Comparison of ENCODE assay signal across 15 cellular contexts in genomic region chr2:240450532-240451107, GRCh38. TPM values are rescaled to one million over a fixed set of nuclear protein-coding genes. Genes with fewer than 3 reads are reported as not detected.
DNase-seq lines count a peak whose midpoint lies in the region; ATAC-seq and TF ChIP-seq lines count a peak whose summit lies in the region.
"Had no signal": no experiment of that assay in that cellular context is flagged by ENCODE, and none has a peak within 500 bp of the region (broad histone marks: within the 10 kb centered on the region; RNA-seq: fewer than 3 reads in every experiment).

No MANE protein-coding gene starts in this region.

- no peak overlapping the region for H4K8ac ChIP-seq in neuronal stem cell (ENCODE audit: low read depth, low read length)

- no peak overlapping the region for H2AFZ ChIP-seq in neuronal stem cell (ENCODE audit: low read length)
- no peak overlapping the region for H2AFZ ChIP-seq in hepatocyte

- peaks cover 46% of the 10 kb centered on the region for H3K27me3 ChIP-seq in CD4-positive, alpha-beta T cell (ENCODE audit: control insufficient read depth, insufficient read depth, low read length)
- H3K27me3 ChIP-seq in left ventricle myocardium inferior (ENCODE audit: low read depth) (peaks cover 63% of the 10 kb centered on the region), neuronal stem cell (ENCODE audit: control insufficient read depth in 3 of 3, insufficient read depth in 3 of 3, low read depth in 1 of 3, low read length in 3 of 3) (peaks cover 0 to 16% (median 0%) of the 10 kb centered on the region in 3 experiments), hepatocyte (peaks cover 5% of the 10 kb centered on the region)

- no peaks in the 10 kb centered on the region for H3K9me3 ChIP-seq in CD4-positive, alpha-beta T cell (ENCODE audit: control insufficient read depth, low read length)
- H3K9me3 ChIP-seq in left ventricle myocardium inferior (replicated peaks), result no peaks in the 10 kb centered on the region
- no peaks in the 10 kb centered on the region for H3K9me3 ChIP-seq in neuronal stem cell (replicated peaks in 1 of 2; ENCODE audit: control insufficient read depth in 2 of 2, insufficient read depth in 1 of 2, low read depth in 1 of 2, low read length in 2 of 2)
- no peaks in the 10 kb centered on the region for H3K9me3 ChIP-seq in hepatocyte (ENCODE audit: low read depth)
- H3K9me3 ChIP-seq: Caco-2, left lung had no signal

- no peak for DNase-seq in CD4-positive, alpha-beta T cell
- DNase-seq in activated B cell treated with CpG ODN at 0.5 μM for 24 hours (no peak), left ventricle myocardium inferior (no peak), neuronal stem cell (ENCODE audit: low spot score) (no peak), activated gamma-delta T cell (lab: John Stamatoyannopoulos, UW) (no peak), hepatocyte (ENCODE audit: low spot score) (no peak)
- no peak for DNase-seq in activated T-cell treated with anti-CD3 and anti-CD28 coated beads, Interleukin-2, amount 50 U/mL, for 24 hours
- DNase-seq in activated CD4-positive, alpha-beta T cell treated with anti-CD3 and anti-CD28 coated beads, Interleukin-2, amount 10 ng/mL, durations not matched to agents 24 days and 14 days, result no peak
- DNase-seq: activated CD4-positive, alpha-beta T cell treated with anti-CD3 and anti-CD28 coated beads, Interleukin-2, amount 50 U/mL, for 48 hours; activated T-cell treated with anti-CD3 and anti-CD28 coated beads, Interleukin-2, amount 50 U/mL, for 4 hours; Caco-2; cerebellar nuclear complex; foreskin melanocyte; naive B cell had no signal

- H3K9ac ChIP-seq in neuronal stem cell (ENCODE audit: low read depth, low read length, poor library complexity), result no peak overlapping the region

- H3K9me3 Mint-ChIP-seq in CD4-positive, alpha-beta T cell, result no peaks in the 10 kb centered on the region
- H3K9me3 Mint-ChIP-seq in activated B cell treated with CpG ODN at 0.5 μM for 24 hours, result no peaks in the 10 kb centered on the region
- no peaks in the 10 kb centered on the region for H3K9me3 Mint-ChIP-seq in activated T-cell treated with anti-CD3 and anti-CD28 coated beads, Interleukin-2, amount 50 U/mL, for 24 hours
- no peaks in the 10 kb centered on the region for H3K9me3 Mint-ChIP-seq in activated CD4-positive, alpha-beta T cell treated with anti-CD3 and anti-CD28 coated beads, Interleukin-2, amount 10 ng/mL, durations not matched to agents 24 days and 14 days
- H3K9me3 Mint-ChIP-seq: activated T-cell treated with anti-CD3 and anti-CD28 coated beads, Interleukin-2, amount 50 U/mL, for 4 hours; naive B cell had no signal

- no peak overlapping the region for H4K91ac ChIP-seq in neuronal stem cell (ENCODE audit: low read depth, low read length, poor library complexity)

- no CpG with 5 or more reads among the region's 16 CpGs for WGBS in neuronal stem cell (ENCODE audit: extremely low coverage in 2 of 2, insufficient read length in 2 of 2, insufficient replicate concordance in 1 of 2), 2 donors
- 82% methylated on average over 12 of the region's 16 CpGs for WGBS in hepatocyte (ENCODE audit: low lambda C conversion rate, missing lambda C conversion rate)

- peak overlapping the region; percentile 25 for H3K4me3 Mint-ChIP-seq in CD4-positive, alpha-beta T cell
- peak overlapping the region; percentile 39 for H3K4me3 Mint-ChIP-seq in activated B cell treated with CpG ODN at 0.5 μM for 24 hours
- no peak overlapping the region for H3K4me3 Mint-ChIP-seq in activated T-cell treated with anti-CD3 and anti-CD28 coated beads, Interleukin-2, amount 50 U/mL, for 24 hours
- H3K4me3 Mint-ChIP-seq in activated CD4-positive, alpha-beta T cell treated with anti-CD3 and anti-CD28 coated beads, Interleukin-2, amount 10 ng/mL, durations not matched to agents 24 days and 14 days, result no peak overlapping the region
- H3K4me3 Mint-ChIP-seq: activated T-cell treated with anti-CD3 and anti-CD28 coated beads, Interleukin-2, amount 50 U/mL, for 4 hours had no signal

- no peak overlapping the region for H3K27ac ChIP-seq in CD4-positive, alpha-beta T cell (ENCODE audit: low read depth, low read length)
- H3K27ac ChIP-seq in left ventricle myocardium inferior (replicated peaks) (peak overlapping the region; percentile 19), neuronal stem cell (replicated peaks; ENCODE audit: low read length) (no peak overlapping the region), hepatocyte (no peak overlapping the region)
- H3K27ac ChIP-seq: left lung had no signal

- CTCF ChIA-PET in CD4-positive, alpha-beta T cell (lab: Charles Lee), result no interaction called here
- CTCF ChIA-PET in activated B cell treated with CpG ODN at 0.5 μM for 24 hours (lab: Charles Lee), result interaction anchor here (0.5 kb wide), 1 partner anchor 985 kb away, joined by 3 read pairs; no protein-coding TSS in a partner anchor

- peaks cover 72% of the 10 kb centered on the region for H3K4me1 ChIP-seq in left ventricle myocardium inferior
- peaks cover 38 to 40% of the 10 kb centered on the region in 2 donors for H3K4me1 ChIP-seq in neuronal stem cell (ENCODE audit: control insufficient read depth in 2 of 2, insufficient read depth in 1 of 2, low read depth in 1 of 2, low read length in 2 of 2)
- peaks cover 22% of the 10 kb centered on the region for H3K4me1 ChIP-seq in hepatocyte (ENCODE audit: insufficient read depth)

- H3K4me2 ChIP-seq in neuronal stem cell (ENCODE audit: insufficient read depth, low read length, poor library complexity, severe bottlenecking) (no peak overlapping the region), hepatocyte (no peak overlapping the region)

- no peak overlapping the region for H2BK15ac ChIP-seq in neuronal stem cell (ENCODE audit: low read length)

- peaks cover 47% of the 10 kb centered on the region for H3K27me3 Mint-ChIP-seq in CD4-positive, alpha-beta T cell
- H3K27me3 Mint-ChIP-seq in activated B cell treated with CpG ODN at 0.5 μM for 24 hours, result peaks cover 52% of the 10 kb centered on the region
- peaks cover 61% of the 10 kb centered on the region for H3K27me3 Mint-ChIP-seq in activated T-cell treated with anti-CD3 and anti-CD28 coated beads, Interleukin-2, amount 50 U/mL, for 24 hours
- peaks cover 40% of the 10 kb centered on the region for H3K27me3 Mint-ChIP-seq in activated CD4-positive, alpha-beta T cell treated with anti-CD3 and anti-CD28 coated beads, Interleukin-2, amount 10 ng/mL, durations not matched to agents 24 days and 14 days

- H3K36me3 Mint-ChIP-seq in CD4-positive, alpha-beta T cell (ENCODE audit: low read depth), result no peaks in the 10 kb centered on the region
- no peaks in the 10 kb centered on the region for H3K36me3 Mint-ChIP-seq in activated B cell treated with CpG ODN at 0.5 μM for 24 hours (ENCODE audit: low read depth)
- no peaks in the 10 kb centered on the region for H3K36me3 Mint-ChIP-seq in activated T-cell treated with anti-CD3 and anti-CD28 coated beads, Interleukin-2, amount 50 U/mL, for 24 hours (ENCODE audit: low read depth)
- no peaks in the 10 kb centered on the region for H3K36me3 Mint-ChIP-seq in activated CD4-positive, alpha-beta T cell treated with anti-CD3 and anti-CD28 coated beads, Interleukin-2, amount 10 ng/mL, durations not matched to agents 24 days and 14 days (ENCODE audit: low read depth)
- H3K36me3 Mint-ChIP-seq: naive B cell had no signal

- no peak overlapping the region for H2BK5ac ChIP-seq in neuronal stem cell (ENCODE audit: low read length)

- H3K18ac ChIP-seq in neuronal stem cell (ENCODE audit: low read length), result peak overlapping the region; percentile 65

- intact Hi-C loops in CD4-positive, alpha-beta T cell (cut with DNase I, micrococcal nuclease), result no loop called here
- intact Hi-C loops in activated B cell treated with CpG ODN at 0.5 μM for 24 hours (cut with micrococcal nuclease), result no loop called here
- intact Hi-C loops in left ventricle myocardium inferior (cut with micrococcal nuclease), result no loop called here
- intact Hi-C loops in activated CD4-positive, alpha-beta T cell treated with anti-CD3 and anti-CD28 coated beads, Interleukin-2, amount 10 ng/mL, durations not matched to agents 24 days and 14 days (cut with micrococcal nuclease), result no loop called here

- H3K23ac ChIP-seq in neuronal stem cell (ENCODE audit: low read depth, low read length, poor library complexity), result no peak overlapping the region

- H3K14ac ChIP-seq in neuronal stem cell (ENCODE audit: low read length), result no peak overlapping the region

- H3K4ac ChIP-seq in neuronal stem cell (ENCODE audit: low read length), result no peak overlapping the region

- H2BK12ac ChIP-seq in neuronal stem cell (ENCODE audit: low read length), result no peak overlapping the region

- no peak for ATAC-seq in CD4-positive, alpha-beta T cell (ENCODE audit: poor library complexity)
- peak; percentile 8 for ATAC-seq in activated B cell treated with CpG ODN at 0.5 μM for 24 hours (ENCODE audit: low read depth)
- ATAC-seq: activated T-cell treated with anti-CD3 and anti-CD28 coated beads, Interleukin-2, amount 50 U/mL, for 4 hours; left lung had no signal

- peaks cover 85% of the 10 kb centered on the region for H4K20me1 ChIP-seq in hepatocyte (ENCODE audit: insufficient read depth, poor library complexity, severe bottlenecking)

- H3K9me2 ChIP-seq in hepatocyte (replicated peaks; ENCODE audit: insufficient read depth), result no peaks in the 10 kb centered on the region

- H3K36me3 ChIP-seq in left ventricle myocardium inferior (no peaks in the 10 kb centered on the region), neuronal stem cell (replicated peaks in 1 of 2; ENCODE audit: control insufficient read depth in 2 of 2, insufficient read depth in 2 of 2, low read length in 2 of 2) (peaks cover 7 to 10% of the 10 kb centered on the region in 2 donors), hepatocyte (replicated peaks; ENCODE audit: insufficient read depth, low read depth) (no peaks in the 10 kb centered on the region)
- H3K36me3 ChIP-seq: left lung had no signal

- POLR2A ChIA-PET in CD4-positive, alpha-beta T cell (lab: Charles Lee), result no interaction called here
- POLR2A ChIA-PET in activated B cell treated with CpG ODN at 0.5 μM for 24 hours (lab: Charles Lee), result no interaction called here

- H2BK120ac ChIP-seq in neuronal stem cell (ENCODE audit: low read depth, low read length), result no peak overlapping the region

- H2AK5ac ChIP-seq in neuronal stem cell (ENCODE audit: low read depth, low read length), result peak overlapping the region; percentile 63

- H3K27ac Mint-ChIP-seq in CD4-positive, alpha-beta T cell, result no peak overlapping the region
- no peak overlapping the region for H3K27ac Mint-ChIP-seq in activated B cell treated with CpG ODN at 0.5 μM for 24 hours
- H3K27ac Mint-ChIP-seq in activated T-cell treated with anti-CD3 and anti-CD28 coated beads, Interleukin-2, amount 50 U/mL, for 24 hours, result no peak overlapping the region
- no peak overlapping the region for H3K27ac Mint-ChIP-seq in activated CD4-positive, alpha-beta T cell treated with anti-CD3 and anti-CD28 coated beads, Interleukin-2, amount 10 ng/mL, durations not matched to agents 24 days and 14 days
- H3K27ac Mint-ChIP-seq: naive B cell had no signal

- H3K79me1 ChIP-seq in neuronal stem cell (ENCODE audit: low read depth, low read length), result peaks cover 43% of the 10 kb centered on the region

- TF ChIP-seq CTCF in CD4-positive, alpha-beta T cell (IDR thresholded peaks at IDR 0.05), result no peak
- TF ChIP-seq CTCF in activated B cell treated with CpG ODN at 0.5 μM for 24 hours (IDR thresholded peaks at IDR 0.05) (no peak), left ventricle myocardium inferior (IDR thresholded peaks at IDR 0.05; ENCODE audit: borderline replicate concordance) (no peak), hepatocyte (IDR thresholded peaks at IDR 0.05; ENCODE audit: poor library complexity) (no peak)

- peaks cover 16% of the 10 kb centered on the region for H3K4me1 Mint-ChIP-seq in CD4-positive, alpha-beta T cell (ENCODE audit: low read depth)
- peaks cover 19% of the 10 kb centered on the region for H3K4me1 Mint-ChIP-seq in activated B cell treated with CpG ODN at 0.5 μM for 24 hours
- H3K4me1 Mint-ChIP-seq in activated T-cell treated with anti-CD3 and anti-CD28 coated beads, Interleukin-2, amount 50 U/mL, for 24 hours (ENCODE audit: low read depth), result peaks cover 7% of the 10 kb centered on the region
- peaks cover 3% of the 10 kb centered on the region for H3K4me1 Mint-ChIP-seq in activated CD4-positive, alpha-beta T cell treated with anti-CD3 and anti-CD28 coated beads, Interleukin-2, amount 10 ng/mL, durations not matched to agents 24 days and 14 days

- H3K4me3 ChIP-seq in left ventricle myocardium inferior (no peak overlapping the region), neuronal stem cell (ENCODE audit: low read length in 2 of 2) (peak overlapping the region in 1 of 2 donors; percentile 32), hepatocyte (no peak overlapping the region)
- H3K4me3 ChIP-seq: left lung had no signal

- peaks cover 32% of the 10 kb centered on the region for H3K79me2 ChIP-seq in hepatocyte

RNA-seq across cellular contexts. Expression of gene GPC1, which starts 15.2 kb away (rescaled TPM):
- under 1 TPM; 0.58 to 0.98 TPM for total RNA-seq in CD4-positive, alpha-beta T cell
- total RNA-seq in activated B cell treated with CpG ODN at 0.5 μM for 24 hours (1.1 and 1.9 TPM in 2 replicates), left ventricle myocardium inferior (187 TPM), hepatocyte (57.8 and 71.4 TPM in 2 replicates)
- 78.0 TPM for polyA plus RNA-seq in neuronal stem cell (2013, experiment 1 of 2)
- polyA plus RNA-seq in neuronal stem cell (2013, experiment 2 of 2), result 77.4 TPM
- total RNA-seq in activated CD4-positive, alpha-beta T cell treated with anti-CD3 and anti-CD28 coated beads, Interleukin-2, amount 10 ng/mL, durations not matched to agents 24 days and 14 days, result 5.9 and 6.6 TPM in 2 replicates
- 141 and 142 TPM in 2 replicates for polyA plus RNA-seq in hepatocyte

Comparison
In these comparisons a context has a peak if more than half of its experiments do, and no peak if none do; other contexts are left out.
1. H3K4me3 Mint-ChIP-seq: peak in CD4-positive, alpha-beta T cell (single experiment) and activated B cell treated with CpG ODN at 0.5 μM for 24 hours (single experiment); none in activated T-cell treated with anti-CD3 and anti-CD28 coated beads, Interleukin-2, amount 50 U/mL, for 24 hours (single experiment) and activated CD4-positive, alpha-beta T cell treated with anti-CD3 and anti-CD28 coated beads, Interleukin-2, amount 10 ng/mL, durations not matched to agents 24 days and 14 days (single experiment).